Comparison of ENCODE assay signal across 1 cellular context in the genomic region with DNA sequence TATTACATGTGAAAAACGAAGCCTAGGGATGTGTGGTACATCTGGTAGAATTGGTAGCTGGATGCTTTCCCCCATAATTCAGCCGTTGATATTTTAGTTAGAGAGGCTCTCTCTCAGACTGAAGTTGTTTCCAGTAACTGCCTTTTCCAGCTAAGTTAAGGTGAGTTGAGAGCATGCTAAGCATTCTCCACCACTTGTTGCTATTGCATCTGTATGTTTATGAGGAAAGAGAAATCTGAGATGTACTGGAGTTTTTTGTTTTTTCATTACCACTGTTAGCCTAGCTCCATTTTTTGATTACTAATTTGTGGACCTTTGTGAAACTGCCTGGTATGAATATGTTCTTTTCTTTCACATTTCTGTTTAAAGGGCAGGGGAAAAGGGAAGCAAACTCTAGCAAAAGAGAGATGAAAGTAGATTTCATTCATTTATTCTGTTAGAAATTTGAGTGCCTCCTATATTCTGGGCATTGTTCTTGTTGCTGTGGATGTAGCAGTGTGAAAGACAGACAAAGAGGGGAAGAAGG.
TF ChIP-seq lines count a peak whose summit lies in the region.

No MANE protein-coding gene starts in this region.

TF ChIP-seq in GM23338, 12 proteins besides CTCF, POLR2A, EP300 and RAD21 (continued from another document):
- TF ChIP-seq ZNF462 (CRISPR knock-in tag; IDR thresholded peaks at IDR 0.05): no peak
